Comparison of ENCODE assay signal across 8 cellular contexts in genomic region chr15:71743861-71744382, GRCh38.
A peak's percentile ranks its signal among the peaks of the same experiment; 100 is the strongest.
DNase-seq lines count a peak whose midpoint lies in the region; ATAC-seq and TF ChIP-seq lines count a peak whose summit lies in the region.

No MANE protein-coding gene starts in this region.

- H3K36me3 ChIP-seq in SU-DHL-6 (ENCODE audit: low read length) (no peaks in the 10 kb centered on the region), adrenal gland (replicated peaks in 1 of 2) (no peaks in the 10 kb centered on the region), hepatocyte (replicated peaks; ENCODE audit: insufficient read depth, low read depth) (no peaks in the 10 kb centered on the region)

- H3K27ac ChIP-seq in SU-DHL-6 (ENCODE audit: low read depth, low read length) = no peak overlapping the region
- H3K27ac ChIP-seq in adrenal gland = no peak overlapping the region
- no peak overlapping the region for H3K27ac ChIP-seq in hepatocyte

- H3K27me3 ChIP-seq in SU-DHL-6 (ENCODE audit: low read length) (no peaks in the 10 kb centered on the region), adrenal gland (no peaks in the 10 kb centered on the region), hepatocyte (no peaks in the 10 kb centered on the region)

- peak; percentile 81 for DNase-seq in DMS53 (lab: John Stamatoyannopoulos, UW)
- DNase-seq in Kasumi-1 (lab: John Stamatoyannopoulos, UW) = peak; percentile 13 to 64
- peak; percentile 50 to 77 (median 67) for DNase-seq in adrenal gland
- peak; percentile 79 for DNase-seq in hepatocyte (ENCODE audit: low spot score)
- peak; percentile 75 for DNase-seq in stimulated activated CD4-positive, alpha-beta T cell treated with anti-CD3 and anti-CD28 coated beads, Interleukin-15, amount 100 ng/mL, for 24 hours

- TF ChIP-seq POLR2A in adrenal gland (IDR thresholded peaks at IDR 0.05) = no peak

- ATAC-seq in GM21447 (IDR thresholded peaks at IDR 0.05; ENCODE audit: unreplicated experiment) (no peak), GM19035 (IDR thresholded peaks at IDR 0.05; ENCODE audit: unreplicated experiment) (no peak)

- no peaks in the 10 kb centered on the region for H3F3A ChIP-seq in SU-DHL-6 (ENCODE audit: insufficient read depth)

- H3K4me1 ChIP-seq in adrenal gland (replicated peaks in 1 of 2) = peaks cover 0 to 6% of the 10 kb centered on the region in 2 donors
- H3K4me1 ChIP-seq in hepatocyte (ENCODE audit: insufficient read depth) = peaks cover 36% of the 10 kb centered on the region

- H3K9me2 ChIP-seq in SU-DHL-6 (replicated peaks; ENCODE audit: insufficient read depth, low read length) (no peaks in the 10 kb centered on the region), hepatocyte (replicated peaks; ENCODE audit: insufficient read depth) (no peaks in the 10 kb centered on the region)

- H3K4me2 ChIP-seq in SU-DHL-6 (ENCODE audit: low read depth, low read length, poor library complexity, severe bottlenecking) = no peak overlapping the region
- H3K4me2 ChIP-seq in hepatocyte = no peak overlapping the region

- H2AFZ ChIP-seq in SU-DHL-6 (ENCODE audit: low read depth, low read length, severe bottlenecking) (no peak overlapping the region), hepatocyte (no peak overlapping the region)

- no peaks in the 10 kb centered on the region for H3K9me3 ChIP-seq in SU-DHL-6 (ENCODE audit: insufficient read depth, low read length)
- no peaks in the 10 kb centered on the region for H3K9me3 ChIP-seq in adrenal gland (replicated peaks in 1 of 3)
- no peaks in the 10 kb centered on the region for H3K9me3 ChIP-seq in hepatocyte (ENCODE audit: low read depth)

- H4K20me1 ChIP-seq in SU-DHL-6 (ENCODE audit: low read depth, low read length) (no peaks in the 10 kb centered on the region), hepatocyte (ENCODE audit: insufficient read depth, poor library complexity, severe bottlenecking) (no peaks in the 10 kb centered on the region)

- TF ChIP-seq CTCF in SU-DHL-6 (IDR thresholded peaks at IDR 0.05; ENCODE audit: insufficient read depth, low read length, poor library complexity, severe bottlenecking) = peak; percentile 64
- peak; percentile 47 to 86 (median 70) for TF ChIP-seq CTCF in adrenal gland (IDR thresholded peaks at IDR 0.05)
- peak; percentile 75 for TF ChIP-seq CTCF in hepatocyte (IDR thresholded peaks at IDR 0.05; ENCODE audit: poor library complexity)

- H3K4me3 ChIP-seq in SU-DHL-6 (ENCODE audit: insufficient read depth, low read length, poor library complexity, severe bottlenecking) (no peak overlapping the region), adrenal gland (no peak overlapping the region), hepatocyte (no peak overlapping the region)

- 17 to 21% (median 19%) methylated on average over 6 of the region's 6 CpGs for WGBS in adrenal gland, 4 donors
- 23% methylated on average over 6 of the region's 6 CpGs for WGBS in hepatocyte (ENCODE audit: low lambda C conversion rate, missing lambda C conversion rate)

- intact Hi-C loops in adrenal gland (cut with DNase I) = loop anchor here (5.0 to 10.0 kb wide), 3 partner anchors 58 to 411 kb away; no protein-coding TSS in a partner anchor

- no peak overlapping the region for H3K9ac ChIP-seq in SU-DHL-6 (ENCODE audit: low read length)

- H3K79me2 ChIP-seq in SU-DHL-6 (ENCODE audit: insufficient read depth, low read length) = no peaks in the 10 kb centered on the region
- H3K79me2 ChIP-seq in hepatocyte = no peaks in the 10 kb centered on the region
